In genomic region chr10:68721673-68721963, GRCh38 we compare ENCODE assay signal across 7 cellular contexts. TPM values are rescaled to one million over a fixed set of nuclear protein-coding genes. Genes with fewer than 3 reads are reported as not detected.
DNase-seq lines count a peak whose midpoint lies in the region; ATAC-seq and TF ChIP-seq lines count a peak whose summit lies in the region.

No MANE protein-coding gene starts in this region.

- peaks cover 10% of the 10 kb centered on the region in 2 donors for H3K4me1 ChIP-seq in mucosa of rectum (ENCODE audit: control insufficient read depth in 2 of 2, insufficient read depth in 2 of 2, low read length in 2 of 2)

- H3K27me3 ChIP-seq in mucosa of rectum (ENCODE audit: control insufficient read depth in 2 of 2, insufficient read depth in 2 of 2, low read length in 2 of 2), result no peaks in the 10 kb centered on the region

- peak; percentile 31 for ATAC-seq in GM19397 (IDR thresholded peaks at IDR 0.05; ENCODE audit: unreplicated experiment)

- H3K4me3 ChIP-seq in Jurkat, Clone E6-1 (ENCODE audit: low read length), result peak overlapping the region; percentile 91
- H3K4me3 ChIP-seq in choroid plexus epithelial cell (ENCODE audit: low read depth, low read length) (peak overlapping the region; percentile 91), mucosa of rectum (ENCODE audit: low read length in 2 of 2) (peak overlapping the region; percentile 87 to 88)

- no peaks in the 10 kb centered on the region for H3K9me3 ChIP-seq in mucosa of rectum (ENCODE audit: control insufficient read depth in 2 of 2, low read length in 2 of 2)

- DNase-seq in Jurkat, Clone E6-1 (ENCODE audit: low read depth, low spot score), result no peak
- DNase-seq in choroid plexus epithelial cell (ENCODE audit: low read depth) (no peak), NCI-H748 (lab: John Stamatoyannopoulos, UW; ENCODE audit: unreplicated experiment) (no peak), H4 (ENCODE audit: low spot score) (no peak), NOMO-1 (lab: John Stamatoyannopoulos, UW; ENCODE audit: unreplicated experiment in 2 of 2) (no peak)

- H3K27ac ChIP-seq in mucosa of rectum (ENCODE audit: low read depth in 2 of 2, low read length in 2 of 2), result peak overlapping the region; percentile 91 to 96

- H3K36me3 ChIP-seq in mucosa of rectum (ENCODE audit: control insufficient read depth in 2 of 2, insufficient read depth in 2 of 2, low read length in 2 of 2), result peaks cover 3 to 17% of the 10 kb centered on the region in 2 donors

- TF ChIP-seq CTCF in choroid plexus epithelial cell (conservative IDR thresholded peaks at IDR 0.05; ENCODE audit: low read depth, low read length), result no peak

- peak overlapping the region; percentile 84 to 91 for H3K9ac ChIP-seq in mucosa of rectum (ENCODE audit: low read depth in 1 of 2, low read length in 2 of 2)

RNA-seq across cellular contexts. Expression of gene CCAR1, which starts 0.6 kb away (rescaled TPM):
- polyA plus RNA-seq in Jurkat, Clone E6-1 (2012; ENCODE audit: insufficient read depth, insufficient read length), result 85.3 TPM
- 18.7 and 29.3 TPM in 2 replicates for total RNA-seq in H4 (2014; rRNA removed; shearing (Covaris generic))
